In genomic region chr1:236128646-236129178, GRCh38 we compare ENCODE assay signal across 19 cellular contexts. TPM values are rescaled to one million over a fixed set of nuclear protein-coding genes. Genes with fewer than 3 reads are reported as not detected.
DNase-seq lines count a peak whose midpoint lies in the region; ATAC-seq and TF ChIP-seq lines count a peak whose summit lies in the region.
"Had no signal": no experiment of that assay in that cellular context is flagged by ENCODE, and none has a peak within 500 bp of the region (broad histone marks: within the 10 kb centered on the region; RNA-seq: fewer than 3 reads in every experiment).

No MANE protein-coding gene starts in this region.

- peak overlapping the region; percentile 5 for H3K23ac ChIP-seq in neuronal stem cell (ENCODE audit: low read depth, low read length, poor library complexity)

- TF ChIP-seq EP300 in esophagus muscularis mucosa (IDR thresholded peaks at IDR 0.05): no peak

- H2BK5ac ChIP-seq in neuronal stem cell (ENCODE audit: low read length): no peak overlapping the region

- H3K36me3 ChIP-seq in SK-N-MC (ENCODE audit: insufficient read depth, low read length) (no peaks in the 10 kb centered on the region), neuronal stem cell (replicated peaks in 1 of 2; ENCODE audit: control insufficient read depth in 2 of 2, insufficient read depth in 2 of 2, low read length in 2 of 2) (no peaks in the 10 kb centered on the region), esophagus muscularis mucosa (no peaks in the 10 kb centered on the region), MG63 (no peaks in the 10 kb centered on the region)
- H3K36me3 ChIP-seq: SJCRH30, thoracic aorta had no signal

- H3K27ac ChIP-seq in SK-N-MC (peak overlapping the region; percentile 44), foreskin keratinocyte (no peak overlapping the region), neuronal stem cell (replicated peaks; ENCODE audit: low read length) (no peak overlapping the region), esophagus muscularis mucosa (replicated peaks in 1 of 4) (no peak overlapping the region)
- H3K27ac ChIP-seq: coronary artery, SJCRH30, thoracic aorta had no signal

- H3K36me3 Mint-ChIP-seq in endothelial cell (ENCODE audit: low read depth, unreplicated experiment): peaks cover 4% of the 10 kb centered on the region
- H3K36me3 Mint-ChIP-seq: activated naive CD4-positive, alpha-beta T cell treated with anti-CD3 and anti-CD28 coated beads, Interleukin-2, amount 50 U/mL, for 24 hours; stimulated activated memory B cell treated with anti-CD40 and anti-IgM and Interleukin-4, amounts not matched to agents 10 μg/mL and 1 μg/mL and 100 μg/mL, for 72 hours had no signal

- WGBS in neuronal stem cell (ENCODE audit: extremely low coverage in 2 of 2, insufficient read length in 2 of 2, insufficient replicate concordance in 1 of 2), 2 donors: no CpG with 5 or more reads among the region's 10 CpGs
- WGBS in esophagus muscularis mucosa: 82% methylated on average over 9 of the region's 10 CpGs

- TF ChIP-seq POLR2A in esophagus muscularis mucosa (IDR thresholded peaks at IDR 0.05; ENCODE audit: low read depth): no peak

- peak overlapping the region; percentile 63 for H2BK12ac ChIP-seq in neuronal stem cell (ENCODE audit: low read length)

- H4K91ac ChIP-seq in neuronal stem cell (ENCODE audit: low read depth, low read length, poor library complexity): no peak overlapping the region

- H2AK5ac ChIP-seq in neuronal stem cell (ENCODE audit: low read depth, low read length): peak overlapping the region; percentile 32

- TF ChIP-seq CTCF in foreskin keratinocyte (conservative IDR thresholded peaks at IDR 0.05) (no peak), esophagus muscularis mucosa (IDR thresholded peaks at IDR 0.05) (no peak), endothelial cell (IDR thresholded peaks at IDR 0.05; ENCODE audit: unreplicated experiment) (no peak)

- peak overlapping the region; percentile 88 for H2AFZ ChIP-seq in neuronal stem cell (ENCODE audit: low read length)

- H3K79me1 ChIP-seq in neuronal stem cell (ENCODE audit: low read depth, low read length): no peaks in the 10 kb centered on the region

- ATAC-seq in foreskin keratinocyte: peak; percentile 81
- ATAC-seq in HG03280 (IDR thresholded peaks at IDR 0.05; ENCODE audit: unreplicated experiment): no peak
- ATAC-seq: activated T-cell treated with anti-CD3 and anti-CD28 coated beads, Interleukin-2, amount 50 U/mL, for 72 hours; right cardiac atrium; stimulated activated memory B cell treated with anti-CD40 and anti-IgM and Interleukin-4, amounts not matched to agents 10 μg/mL and 1 μg/mL and 100 μg/mL, for 72 hours had no signal

- H3K9me3 ChIP-seq in SK-N-MC (ENCODE audit: low read depth, low read length) (no peaks in the 10 kb centered on the region), neuronal stem cell (replicated peaks in 1 of 2; ENCODE audit: control insufficient read depth in 2 of 2, insufficient read depth in 1 of 2, low read depth in 1 of 2, low read length in 2 of 2) (no peaks in the 10 kb centered on the region), esophagus muscularis mucosa (peaks cover 0 to 2% (median 0%) of the 10 kb centered on the region in 4 donors), MG63 (no peaks in the 10 kb centered on the region)
- H3K9me3 ChIP-seq: SJCRH30, thoracic aorta had no signal

- DNase-seq in ELF-1 (ENCODE audit: low read depth, low spot score): peak; percentile 37
- DNase-seq in SK-N-MC (ENCODE audit: low read depth, low spot score): no peak
- DNase-seq in foreskin keratinocyte: peak in 1 of 2 donors; percentile 38
- DNase-seq in neuronal stem cell (ENCODE audit: low spot score): no peak
- no peak for DNase-seq in esophagus muscularis mucosa (ENCODE audit: extremely low spot score)
- no peak for DNase-seq in MG63
- DNase-seq in endothelial cell (ENCODE audit: low spot score): no peak
- DNase-seq: activated T-cell treated with anti-CD3 and anti-CD28 coated beads, Interleukin-2, amount 50 U/mL, for 72 hours; NCI-H146; NCI-H2171 treated with DMSO at 0.1 percent for 48 hours; NCI-H69; OCI-M1; right cardiac atrium had no signal

- H3K4me1 ChIP-seq in foreskin keratinocyte: no peaks in the 10 kb centered on the region
- peaks cover 9% of the 10 kb centered on the region in 2 donors for H3K4me1 ChIP-seq in neuronal stem cell (ENCODE audit: control insufficient read depth in 2 of 2, insufficient read depth in 1 of 2, low read depth in 1 of 2, low read length in 2 of 2)
- no peaks in the 10 kb centered on the region for H3K4me1 ChIP-seq in esophagus muscularis mucosa
- H3K4me1 ChIP-seq: SJCRH30 had no signal

- H3K18ac ChIP-seq in neuronal stem cell (ENCODE audit: low read length): peak overlapping the region; percentile 49

- H3K4me1 Mint-ChIP-seq in endothelial cell (ENCODE audit: unreplicated experiment): peaks cover 6% of the 10 kb centered on the region
- H3K4me1 Mint-ChIP-seq: activated naive CD4-positive, alpha-beta T cell treated with anti-CD3 and anti-CD28 coated beads, Interleukin-2, amount 50 U/mL, for 24 hours had no signal

- intact Hi-C loops in esophagus muscularis mucosa (cut with DNase I): no loop called here

- H3K27me3 Mint-ChIP-seq in endothelial cell (ENCODE audit: unreplicated experiment): no peaks in the 10 kb centered on the region

- H3K9me3 Mint-ChIP-seq in endothelial cell (ENCODE audit: unreplicated experiment): no peaks in the 10 kb centered on the region
- H3K9me3 Mint-ChIP-seq: activated naive CD4-positive, alpha-beta T cell treated with anti-CD3 and anti-CD28 coated beads, Interleukin-2, amount 50 U/mL, for 24 hours; activated T-cell treated with anti-CD3 and anti-CD28 coated beads, Interleukin-2, amount 50 U/mL, for 72 hours had no signal

- H3K4me2 ChIP-seq in neuronal stem cell (ENCODE audit: insufficient read depth, low read length, poor library complexity, severe bottlenecking): no peak overlapping the region

- no peak overlapping the region for H4K8ac ChIP-seq in neuronal stem cell (ENCODE audit: low read depth, low read length)

- peaks cover 19% of the 10 kb centered on the region for H3K27me3 ChIP-seq in foreskin keratinocyte
- no peaks in the 10 kb centered on the region for H3K27me3 ChIP-seq in neuronal stem cell (ENCODE audit: control insufficient read depth in 3 of 3, insufficient read depth in 3 of 3, low read depth in 1 of 3, low read length in 3 of 3)
- peaks cover 0 to 3% (median 0%) of the 10 kb centered on the region in 4 donors for H3K27me3 ChIP-seq in esophagus muscularis mucosa
- H3K27me3 ChIP-seq in MG63: peaks cover 4% of the 10 kb centered on the region; the same call in 1 of the 2 replicates
- H3K27me3 ChIP-seq: SJCRH30 had no signal

- H3K4me3 Mint-ChIP-seq in endothelial cell (ENCODE audit: unreplicated experiment): no peak overlapping the region
- H3K4me3 Mint-ChIP-seq: activated naive CD4-positive, alpha-beta T cell treated with anti-CD3 and anti-CD28 coated beads, Interleukin-2, amount 50 U/mL, for 24 hours; activated T-cell treated with anti-CD3 and anti-CD28 coated beads, Interleukin-2, amount 50 U/mL, for 72 hours; stimulated activated memory B cell treated with anti-CD40 and anti-IgM and Interleukin-4, amounts not matched to agents 10 μg/mL and 1 μg/mL and 100 μg/mL, for 72 hours had no signal

- no peak overlapping the region for H3K9ac ChIP-seq in SK-N-MC (ENCODE audit: insufficient read length)
- H3K9ac ChIP-seq in neuronal stem cell (ENCODE audit: low read depth, low read length, poor library complexity): no peak overlapping the region

- no peak overlapping the region for H3K4ac ChIP-seq in neuronal stem cell (ENCODE audit: low read length)

- H2BK15ac ChIP-seq in neuronal stem cell (ENCODE audit: low read length): no peak overlapping the region

- no peak overlapping the region for H3K27ac Mint-ChIP-seq in endothelial cell (ENCODE audit: unreplicated experiment)
- H3K27ac Mint-ChIP-seq: activated naive CD4-positive, alpha-beta T cell treated with anti-CD3 and anti-CD28 coated beads, Interleukin-2, amount 50 U/mL, for 24 hours; activated T-cell treated with anti-CD3 and anti-CD28 coated beads, Interleukin-2, amount 50 U/mL, for 72 hours; stimulated activated memory B cell treated with anti-CD40 and anti-IgM and Interleukin-4, amounts not matched to agents 10 μg/mL and 1 μg/mL and 100 μg/mL, for 72 hours had no signal

- no peak overlapping the region for H3K4me3 ChIP-seq in SK-N-MC
- no peak overlapping the region for H3K4me3 ChIP-seq in neuronal stem cell (ENCODE audit: low read length in 2 of 2)
- H3K4me3 ChIP-seq in esophagus muscularis mucosa: no peak overlapping the region
- H3K4me3 ChIP-seq in MG63: no peak overlapping the region
- H3K4me3 ChIP-seq: coronary artery, SJCRH30, thoracic aorta had no signal

- H3K14ac ChIP-seq in neuronal stem cell (ENCODE audit: low read length): peak overlapping the region; percentile 90

- no peak overlapping the region for H2BK120ac ChIP-seq in neuronal stem cell (ENCODE audit: low read depth, low read length)

RNA-seq across cellular contexts. Expression of gene GPR137B, which starts 13.6 kb away (rescaled TPM):
- total RNA-seq in foreskin keratinocyte (7.5 and 9.4 TPM in 2 replicates), esophagus muscularis mucosa (10 to 100 TPM; 14.5 to 21.3 (median 15.7) TPM), endothelial cell (ENCODE audit: unreplicated experiment) (18.2 TPM)
- 6.0 and 7.0 TPM in 2 replicates for polyA plus RNA-seq in foreskin keratinocyte
- 7.5 TPM for polyA plus RNA-seq in neuronal stem cell (2013, experiment 1 of 2)
- polyA plus RNA-seq in neuronal stem cell (2013, experiment 2 of 2): 7.2 TPM
- total RNA-seq in MG63 (2014; rRNA removed; shearing (Covaris generic); ENCODE audit: low replicate concordance): 1.3 and 4.0 TPM in 2 replicates
